Comparison of ENCODE assay signal across 9 cellular contexts in the genomic region with DNA sequence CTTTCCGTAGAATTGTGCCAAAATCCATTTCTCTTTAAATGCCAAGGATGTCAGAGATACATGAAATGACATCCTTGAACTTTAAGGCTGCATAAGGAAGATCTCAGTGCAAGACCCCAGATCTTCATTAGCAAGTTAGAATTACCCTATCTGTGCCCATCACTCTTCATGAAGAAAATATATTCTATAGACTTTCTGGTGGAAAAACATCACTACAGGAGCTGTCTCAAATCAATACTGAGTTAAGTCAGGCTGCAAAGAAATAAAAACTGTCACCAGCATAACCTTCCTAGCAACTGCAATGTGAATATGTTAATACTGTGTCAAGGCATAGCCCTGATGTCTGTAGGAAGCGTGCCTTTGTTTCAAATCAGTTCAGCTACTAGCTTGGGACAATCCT.
"Had no signal": no experiment of that assay in that cellular context is flagged by ENCODE, and none has a peak within 500 bp of the region (broad histone marks: within the 10 kb centered on the region; RNA-seq: fewer than 3 reads in every experiment).

No MANE protein-coding gene starts in this region.

- H3K36me3 ChIP-seq: HAP-1 had no signal

- H3K9me3 Mint-ChIP-seq: HFFc6 had no signal

- H3K4me2 ChIP-seq: GM23338 had no signal

- H3K4me1 ChIP-seq: HAP-1 had no signal

- FAIRE-seq: HTR-8/SVneo, K562 had no signal

- H3K9me3 ChIP-seq: HAP-1 had no signal

- H3K4me3 Mint-ChIP-seq: GM23338, HFFc6 had no signal

- DNase-seq: H7, HFFc6, IMR-90, KG1 had no signal

- ATAC-seq: GM23338, HCT116, K562 had no signal

- H3K4me3 ChIP-seq: GM23338, HAP-1, K562 had no signal

- H3K27ac Mint-ChIP-seq: HFFc6 had no signal

- H2AFZ ChIP-seq: GM23338 had no signal
